1 cellular context compared by ENCODE assay signal in the genomic region with DNA sequence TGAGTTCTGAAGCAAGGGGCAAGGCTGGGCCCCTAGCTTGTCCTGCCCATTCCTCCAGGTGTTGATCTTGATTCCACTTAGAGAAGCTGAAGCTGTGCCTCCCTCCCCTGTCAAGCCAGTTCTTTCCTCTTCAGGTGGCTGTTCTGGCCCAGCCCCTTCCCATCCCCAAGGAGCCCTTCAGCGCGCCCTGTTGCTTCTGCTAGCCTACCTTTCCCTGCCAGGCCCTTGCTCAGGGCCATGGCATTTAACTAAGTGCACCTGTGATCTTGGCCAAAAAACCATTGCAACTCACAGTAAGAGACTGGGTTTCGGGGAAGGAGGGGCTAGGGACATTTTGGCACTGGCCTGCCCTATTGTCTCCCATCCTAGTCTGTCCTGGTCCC.
TF ChIP-seq lines count a peak whose summit lies in the region.

No MANE protein-coding gene starts in this region.

TF ChIP-seq in IMR-90, 13 proteins besides CTCF, POLR2A, EP300 and RAD21:
- TF ChIP-seq MAZ (IDR thresholded peaks at IDR 0.05; ENCODE audit: borderline replicate concordance, low read depth, low read length) (no peak), MAFK (IDR thresholded peaks at IDR 0.05; ENCODE audit: low read depth, low read length) (no peak), RCOR1 (IDR thresholded peaks at IDR 0.05; ENCODE audit: insufficient replicate concordance, low read length) (no peak), BHLHE40 (IDR thresholded peaks at IDR 0.05; ENCODE audit: low read depth, low read length) (no peak), FOS (IDR thresholded peaks at IDR 0.05; ENCODE audit: low read depth, low read length) (no peak), CHD1 (IDR thresholded peaks at IDR 0.05; ENCODE audit: low read depth, low read length) (no peak)
- TF ChIP-seq, protein P1, sequence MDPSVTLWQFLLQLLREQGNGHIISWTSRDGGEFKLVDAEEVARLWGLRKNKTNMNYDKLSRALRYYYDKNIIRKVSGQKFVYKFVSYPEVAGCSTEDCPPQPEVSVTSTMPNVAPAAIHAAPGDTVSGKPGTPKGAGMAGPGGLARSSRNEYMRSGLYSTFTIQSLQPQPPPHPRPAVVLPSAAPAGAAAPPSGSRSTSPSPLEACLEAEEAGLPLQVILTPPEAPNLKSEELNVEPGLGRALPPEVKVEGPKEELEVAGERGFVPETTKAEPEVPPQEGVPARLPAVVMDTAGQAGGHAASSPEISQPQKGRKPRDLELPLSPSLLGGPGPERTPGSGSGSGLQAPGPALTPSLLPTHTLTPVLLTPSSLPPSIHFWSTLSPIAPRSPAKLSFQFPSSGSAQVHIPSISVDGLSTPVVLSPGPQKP (IDR thresholded peaks at IDR 0.05; ENCODE audit: borderline replicate concordance, low read depth, low read length) = no peak
